38 cellular contexts compared by ENCODE assay signal in the genomic region with DNA sequence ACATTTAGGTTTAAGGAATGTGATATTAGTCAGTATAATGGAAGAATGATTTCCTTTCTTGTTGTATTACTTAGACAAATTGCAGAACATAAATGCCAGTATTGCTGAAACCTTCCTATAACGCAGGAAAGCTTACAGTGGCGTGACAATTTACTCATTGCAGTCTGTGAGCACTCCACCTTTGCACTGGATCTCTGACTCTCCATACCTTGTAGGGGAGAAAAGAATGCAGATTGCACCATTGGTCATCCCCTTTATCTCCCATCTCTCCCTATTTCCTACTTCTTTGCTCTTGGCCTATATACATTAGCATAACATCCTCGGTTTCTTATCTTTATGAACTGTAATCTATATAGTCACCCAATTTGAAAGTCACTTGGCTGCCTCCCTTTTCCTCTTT. TPM values are rescaled to one million over a fixed set of nuclear protein-coding genes. Genes with fewer than 3 reads are reported as not detected.
"Had no signal": no experiment of that assay in that cellular context is flagged by ENCODE, and none has a peak within 500 bp of the region (broad histone marks: within the 10 kb centered on the region; RNA-seq: fewer than 3 reads in every experiment).

No MANE protein-coding gene starts in this region.

- H3K4me3 ChIP-seq: MG63 had no signal

- H3K27me3 ChIP-seq: MG63 had no signal

- H3K9me3 ChIP-seq: MG63 had no signal

- DNase-seq: Karpas-422, Kasumi-1, MG63, MM.1S, MV-4-11, NCI-H1048, NCI-H1092, NCI-H1092 treated with DMSO at 0.1 percent for 48 hours, NCI-H1105, NCI-H1105 treated with DMSO at 0.1 percent for 48 hours, NCI-H1417, NCI-H1417 treated with DMSO at 0.1 percent for 48 hours, NCI-H1436, NCI-H1436 treated with DMSO at 0.1 percent for 48 hours, NCI-H146, NCI-H1694, NCI-H1694 treated with DMSO at 0.1 percent for 48 hours, NCI-H187, NCI-H187 treated with DMSO at 0.1 percent for 48 hours, NCI-H1930, NCI-H2029, NCI-H2029 treated with DMSO at 0.1 percent for 48 hours, NCI-H2081, NCI-H2081 treated with DMSO at 0.1 percent for 48 hours, NCI-H2107, NCI-H2171, NCI-H2171 treated with DMSO at 0.1 percent for 48 hours, NCI-H2227 treated with DMSO at 0.1 percent for 48 hours, NCI-H226, NCI-H345, NCI-H446, NCI-H446 treated with DMSO at 0.1 percent for 48 hours, NCI-H510A, NCI-H510A treated with DMSO at 0.1 percent for 48 hours had no signal

- H3K36me3 ChIP-seq: MG63 had no signal

RNA-seq across cellular contexts. Expression of gene HYAL4, which starts 28.1 kb away (rescaled TPM):
- total RNA-seq: LHCN-M2, M059J, MCF 10A, NCI-H460 had no signal
